Comparison of ENCODE assay signal across 24 cellular contexts in genomic region chr10:5831446-5831782, GRCh38. TPM values are rescaled to one million over a fixed set of nuclear protein-coding genes. Genes with fewer than 3 reads are reported as not detected.
DNase-seq lines count a peak whose midpoint lies in the region; ATAC-seq, FAIRE-seq and TF ChIP-seq lines count a peak whose summit lies in the region.
"Had no signal": no experiment of that assay in that cellular context is flagged by ENCODE, and none has a peak within 500 bp of the region (broad histone marks: within the 10 kb centered on the region; RNA-seq: fewer than 3 reads in every experiment).

No MANE protein-coding gene starts in this region.

- H3K4me2 ChIP-seq in HepG2 (ENCODE audit: low read depth, low read length): peak overlapping the region; percentile 65

- H3K9me3 Mint-ChIP-seq in WTC11: no peaks in the 10 kb centered on the region
- H3K9me3 Mint-ChIP-seq in neural crest cell: no peaks in the 10 kb centered on the region
- H3K9me3 Mint-ChIP-seq: CD8-positive, alpha-beta memory T cell; HFFc6 had no signal

- in situ Hi-C loops in HepG2 (cut with HindIII; ENCODE audit: extremely low pct_ligation_motif_present, low pct_unique_long_range_greater_than_20kb): no loop called here

- H4K20me1 ChIP-seq in HepG2 (ENCODE audit: insufficient read depth, low read length): no peaks in the 10 kb centered on the region

- H3K4me3 ChIP-seq in HepG2 (replicated peaks in 1 of 3; ENCODE audit: insufficient read depth in 1 of 3, low read depth in 2 of 3, low read length in 3 of 3) (peak overlapping the region in 2 of 3 experiments; percentile 20 to 54; a peak in 1 of 6 replicates), right lobe of liver (no peak overlapping the region)
- H3K4me3 ChIP-seq: GM23248, SJSA1 had no signal

- intact Hi-C loops in HepG2 (cut with micrococcal nuclease; ENCODE audit: unreplicated experiment) (no loop called here), right lobe of liver (cut with DNase I) (no loop called here)

- no TSS peak for BruUV-seq in HepG2 (replicated peaks; lab: Mats Ljungman, UMichigan)

- no peak overlapping the region for H3K27ac Mint-ChIP-seq in WTC11
- peak overlapping the region; percentile 67 for H3K27ac Mint-ChIP-seq in neural crest cell (ENCODE audit: unreplicated experiment)
- H3K27ac Mint-ChIP-seq: CD14-positive monocyte; CD8-positive, alpha-beta memory T cell; HFFc6 had no signal

- no peak overlapping the region for H2AFZ ChIP-seq in HepG2 (ENCODE audit: low read length)
- H2AFZ ChIP-seq: GM23248 had no signal

- H3K4me1 ChIP-seq in HepG2 (ENCODE audit: insufficient read depth, low read length) (peaks cover 76% of the 10 kb centered on the region), right lobe of liver (no peaks in the 10 kb centered on the region), foreskin keratinocyte (no peaks in the 10 kb centered on the region)
- H3K4me1 ChIP-seq: SJSA1 had no signal

- POLR2A ChIA-PET in HepG2 (lab: Yijun Ruan, JAX): interaction anchor here (1.2 to 4.6 kb wide), 4 partner anchors 9 to 59 kb away, joined by 3 to 21 read pairs (median 6); partner anchors contain the start of genes ANKRD16, FBH1 and GDI2
- POLR2A ChIA-PET in WTC11 (lab: Charles Lee): interaction anchor here (0.6 kb wide), 1 partner anchor 71 kb away, joined by 3 read pairs; no protein-coding TSS in a partner anchor

- DNase-seq in HepG2 (ENCODE audit: low spot score): peak; percentile 51
- DNase-seq in right lobe of liver: no peak
- DNase-seq in WTC11 (ENCODE audit: low spot score): no peak
- no peak for DNase-seq in neural crest cell (ENCODE audit: low read depth, low spot score)
- no peak for DNase-seq in GDM1 (lab: John Stamatoyannopoulos, UW)
- no peak for DNase-seq in foreskin keratinocyte
- DNase-seq in occipital lobe (lab: John Stamatoyannopoulos, UW): no peak
- DNase-seq: Calu3; CD8-positive, alpha-beta memory T cell; DMS79 treated with DMSO at 0.1 percent for 48 hours; GM23248; H7; HFFc6; NCI-H1048; NCI-H1417; NCI-H1694; NCI-H2081; NCI-H2227 treated with DMSO at 0.1 percent for 48 hours; NCI-H69; Right ventricle myocardium superior; RPMI8226 had no signal

- ATAC-seq in HepG2 (peak; percentile 78), right lobe of liver (no peak), WTC11 (no peak), foreskin keratinocyte (no peak)

- TF ChIP-seq EP300 in HepG2 (IDR thresholded peaks at IDR 0.05; ENCODE audit: low read depth in 2 of 2, low read length in 2 of 2): 0 out of 4 replicates have a peak, but pooled peaks of 1 of the 2 experiments have one; percentile 35
- no peak for TF ChIP-seq EP300 in HepG2 (CRISPR knock-in tag; IDR thresholded peaks at IDR 0.05; ENCODE audit: borderline replicate concordance)

- FAIRE-seq in HepG2 (lab: Jason Lieb, UNC): no peak
- FAIRE-seq: GM18507 had no signal

- TF ChIP-seq RAD21 in HepG2 (CRISPR knock-in tag; IDR thresholded peaks at IDR 0.05): 0 out of 2 replicates have a peak, but pooled peaks have one; percentile 12

- CTCF ChIA-PET in HepG2 (lab: Yijun Ruan, JAX; ENCODE audit: low intra/inter-chr PET ratio, low total read pairs): no interaction called here
- CTCF ChIA-PET in WTC11 (lab: Charles Lee): no interaction called here

- H3K27me3 Mint-ChIP-seq in WTC11 (ENCODE audit: low read depth) (no peaks in the 10 kb centered on the region), neural crest cell (ENCODE audit: low read depth) (no peaks in the 10 kb centered on the region)

- H3K36me3 Mint-ChIP-seq in WTC11 (no peaks in the 10 kb centered on the region), neural crest cell (ENCODE audit: low read depth) (no peaks in the 10 kb centered on the region)
- H3K36me3 Mint-ChIP-seq: CD14-positive monocyte; CD8-positive, alpha-beta memory T cell had no signal

- TF ChIP-seq POLR2A in HepG2 (IDR thresholded peaks at IDR 0.05; ENCODE audit: insufficient read depth in 1 of 2, low read depth in 2 of 2, low read length in 2 of 2) (no peak), right lobe of liver (IDR thresholded peaks at IDR 0.05) (no peak)

- no peak overlapping the region for H3K4me3 Mint-ChIP-seq in WTC11
- H3K4me3 Mint-ChIP-seq in neural crest cell: no peak overlapping the region
- H3K4me3 Mint-ChIP-seq: CD14-positive monocyte; CD8-positive, alpha-beta memory T cell; HFFc6 had no signal

- H3K36me3 ChIP-seq in HepG2 (replicated peaks in 1 of 2; ENCODE audit: control insufficient read depth in 1 of 2, insufficient read depth in 2 of 2, low read length in 2 of 2) (no peaks in the 10 kb centered on the region), right lobe of liver (no peaks in the 10 kb centered on the region)
- H3K36me3 ChIP-seq: SJSA1 had no signal

- H3K27me3 ChIP-seq in HepG2 (ENCODE audit: control insufficient read depth in 1 of 2, insufficient read depth in 2 of 2, low read length in 2 of 2): peaks cover 2 to 11% of the 10 kb centered on the region in 2 experiments; a peak in 2 of 5 replicates
- H3K27me3 ChIP-seq in right lobe of liver: no peaks in the 10 kb centered on the region
- H3K27me3 ChIP-seq in foreskin keratinocyte: peaks cover 4% of the 10 kb centered on the region
- H3K27me3 ChIP-seq: SJSA1 had no signal

- no peak for TF ChIP-seq CTCF in HepG2 (CRISPR knock-in tag; IDR thresholded peaks at IDR 0.05)
- no peak for TF ChIP-seq CTCF in right lobe of liver (IDR thresholded peaks at IDR 0.05)
- no peak for TF ChIP-seq CTCF in WTC11 (IDR thresholded peaks at IDR 0.05)
- no peak for TF ChIP-seq CTCF in neural crest cell (conservative IDR thresholded peaks at IDR 0.05)
- no peak for TF ChIP-seq CTCF in foreskin keratinocyte (conservative IDR thresholded peaks at IDR 0.05)

- H3K9me3 ChIP-seq in HepG2 (ENCODE audit: low read length): no peaks in the 10 kb centered on the region
- no peaks in the 10 kb centered on the region for H3K9me3 ChIP-seq in right lobe of liver
- H3K9me3 ChIP-seq: SJSA1 had no signal

- H3K4me1 Mint-ChIP-seq in WTC11 (no peaks in the 10 kb centered on the region), neural crest cell (peaks cover 8% of the 10 kb centered on the region)
- H3K4me1 Mint-ChIP-seq: CD14-positive monocyte; CD8-positive, alpha-beta memory T cell had no signal

- no peaks in the 10 kb centered on the region for H3K79me2 ChIP-seq in HepG2 (ENCODE audit: insufficient read depth, low read length)

- 10% methylated on average over 7 of the region's 8 CpGs for WGBS in HepG2 (ENCODE audit: low lambda C conversion rate)
- 66% methylated on average over 5 of the region's 8 CpGs for WGBS in right lobe of liver (ENCODE audit: insufficient coverage, low coverage, low lambda C conversion rate, missing lambda C conversion rate)

- H3K9ac ChIP-seq in HepG2 (ENCODE audit: insufficient read depth, low read depth, low read length): no peak overlapping the region
- H3K9ac ChIP-seq: GM23248 had no signal

- H3K27ac ChIP-seq in HepG2 (ENCODE audit: extremely low read length, insufficient read depth, low read length) (no peak overlapping the region), right lobe of liver (no peak overlapping the region), foreskin keratinocyte (no peak overlapping the region)
- H3K27ac ChIP-seq: GM23248, SJSA1 had no signal

RNA-seq across cellular contexts. Expression of gene GDI2, which starts 18.2 kb away (rescaled TPM):
- total RNA-seq in HepG2 (2016; rRNA removed; fragmentation: Illumina TruSeq; extraction: Trizol) (477 and 756 TPM in 2 replicates), right lobe of liver (100 to 1,000 TPM; 116 to 228 (median 128) TPM), WTC11 (2021) (319 to 326 TPM (median 321 TPM) in 3 replicates), neural crest cell (346 and 356 TPM in 2 replicates), foreskin keratinocyte (263 and 264 TPM in 2 replicates), occipital lobe (474 TPM)
- 312 and 326 TPM in 2 replicates for total RNA-seq in HepG2 (2016; cell fraction: cytosol; rRNA removed; fragmentation: Illumina TruSeq; extraction: Trizol; ENCODE audit: low read depth)
- 471 and 770 TPM in 2 replicates for total RNA-seq in HepG2 (2016; cell fraction: insoluble cytoplasmic fraction; rRNA removed; fragmentation: Illumina TruSeq; extraction: Trizol)
- total RNA-seq in HepG2 (2016; cell fraction: membrane; rRNA removed; fragmentation: Illumina TruSeq; extraction: Trizol): 290 and 338 TPM in 2 replicates
- total RNA-seq in HepG2 (2016; cell fraction: nucleus; rRNA removed; fragmentation: Illumina TruSeq; extraction: Trizol): 188 and 200 TPM in 2 replicates
- polyA plus RNA-seq in HepG2 (2011; rRNA removed) (118 and 153 TPM in 2 replicates), foreskin keratinocyte (135 and 150 TPM in 2 replicates)
- polyA plus RNA-seq in HepG2 (2011; cell fraction: cytosol; rRNA removed): 141 and 159 TPM in 2 replicates
- 45.6 and 58.6 TPM in 2 replicates for polyA plus RNA-seq in HepG2 (2011; cell fraction: nucleus; rRNA removed)
- 245 and 302 TPM in 2 replicates for polyA plus RNA-seq in HepG2 (2012)
- polyA plus RNA-seq in HepG2 (2016; cell fraction: cytosol; fragmentation: Illumina TruSeq; extraction: Trizol; ENCODE audit: low read depth): 68.6 and 71.1 TPM in 2 replicates
- 588 and 612 TPM in 2 replicates for polyA plus RNA-seq in HepG2 (2016; cell fraction: insoluble cytoplasmic fraction; fragmentation: Illumina TruSeq; extraction: Trizol; ENCODE audit: low read depth)
- 141 and 156 TPM in 2 replicates for polyA plus RNA-seq in HepG2 (2016; cell fraction: membrane; fragmentation: Illumina TruSeq; extraction: Trizol; ENCODE audit: low read depth)
- 190 and 195 TPM in 2 replicates for polyA plus RNA-seq in HepG2 (2016; cell fraction: nucleus; fragmentation: Illumina TruSeq; extraction: Trizol; ENCODE audit: insufficient read depth, low read depth)
- 88.7 and 522 TPM in 2 replicates for polyA minus RNA-seq in HepG2 (2011; rRNA and poly(A)+ RNA removed; ENCODE audit: low replicate concordance)
- 285 and 334 TPM in 2 replicates for polyA minus RNA-seq in HepG2 (2011; cell fraction: cytosol; rRNA and poly(A)+ RNA removed)
- 112 and 162 TPM in 2 replicates for polyA minus RNA-seq in HepG2 (2011; cell fraction: nucleus; rRNA and poly(A)+ RNA removed)

RNA-seq across cellular contexts. Expression of gene ANKRD16, which starts 58.3 kb away (rescaled TPM):
- total RNA-seq in HepG2 (2016; rRNA removed; fragmentation: Illumina TruSeq; extraction: Trizol): 5.4 and 8.0 TPM in 2 replicates
- total RNA-seq in HepG2 (2016; cell fraction: cytosol; rRNA removed; fragmentation: Illumina TruSeq; extraction: Trizol; ENCODE audit: low read depth): 1.9 and 2.7 TPM in 2 replicates
- total RNA-seq in HepG2 (2016; cell fraction: insoluble cytoplasmic fraction; rRNA removed; fragmentation: Illumina TruSeq; extraction: Trizol): 6.3 and 7.1 TPM in 2 replicates
- total RNA-seq in HepG2 (2016; cell fraction: membrane; rRNA removed; fragmentation: Illumina TruSeq; extraction: Trizol): 3.9 and 4.7 TPM in 2 replicates
- total RNA-seq in HepG2 (2016; cell fraction: nucleus; rRNA removed; fragmentation: Illumina TruSeq; extraction: Trizol): 7.7 and 9.0 TPM in 2 replicates
- 11.2 and 11.4 TPM in 2 replicates for polyA plus RNA-seq in HepG2 (2011; rRNA removed)
- polyA plus RNA-seq in HepG2 (2011; cell fraction: cytosol; rRNA removed): 6.7 and 8.3 TPM in 2 replicates
- polyA plus RNA-seq in HepG2 (2011; cell fraction: nucleus; rRNA removed): 16.0 and 18.1 TPM in 2 replicates
- 4.1 and 4.2 TPM in 2 replicates for polyA plus RNA-seq in HepG2 (2012)
- 2.1 and 2.4 TPM in 2 replicates for polyA plus RNA-seq in HepG2 (2016; cell fraction: cytosol; fragmentation: Illumina TruSeq; extraction: Trizol; ENCODE audit: low read depth)
- 6.3 and 7.9 TPM in 2 replicates for polyA plus RNA-seq in HepG2 (2016; cell fraction: insoluble cytoplasmic fraction; fragmentation: Illumina TruSeq; extraction: Trizol; ENCODE audit: low read depth)
- 3.7 and 4.2 TPM in 2 replicates for polyA plus RNA-seq in HepG2 (2016; cell fraction: membrane; fragmentation: Illumina TruSeq; extraction: Trizol; ENCODE audit: low read depth)
- polyA plus RNA-seq in HepG2 (2016; cell fraction: nucleus; fragmentation: Illumina TruSeq; extraction: Trizol; ENCODE audit: insufficient read depth, low read depth): 11.7 and 12.7 TPM in 2 replicates
- polyA minus RNA-seq in HepG2 (2011; rRNA and poly(A)+ RNA removed; ENCODE audit: low replicate concordance): 33.4 and 63.2 TPM in 2 replicates
- 4.2 and 6.3 TPM in 2 replicates for polyA minus RNA-seq in HepG2 (2011; cell fraction: cytosol; rRNA and poly(A)+ RNA removed)
- 25.5 and 26.4 TPM in 2 replicates for polyA minus RNA-seq in HepG2 (2011; cell fraction: nucleus; rRNA and poly(A)+ RNA removed)
- 1 to 10 TPM; 1.8 to 6.1 (median 4.1) TPM for total RNA-seq in right lobe of liver
- 12.2 to 13.6 TPM (median 12.6 TPM) in 3 replicates for total RNA-seq in WTC11 (2021)
- 10.7 and 13.3 TPM in 2 replicates for total RNA-seq in neural crest cell
- total RNA-seq in foreskin keratinocyte: 5.2 and 5.7 TPM in 2 replicates
- 5.6 and 6.4 TPM in 2 replicates for polyA plus RNA-seq in foreskin keratinocyte
- total RNA-seq in occipital lobe: 10.5 TPM

RNA-seq across cellular contexts. Expression of gene FBH1, which starts 58.6 kb away (rescaled TPM):
- total RNA-seq in HepG2 (2016; rRNA removed; fragmentation: Illumina TruSeq; extraction: Trizol) (53.3 and 60.3 TPM in 2 replicates), right lobe of liver (10 to 100 TPM; 30.8 to 38.6 (median 35.8) TPM), WTC11 (2021) (62.8 to 66.8 TPM (median 63.7 TPM) in 3 replicates), neural crest cell (73.7 and 74.6 TPM in 2 replicates), foreskin keratinocyte (62.0 and 64.7 TPM in 2 replicates), occipital lobe (39.8 TPM)
- 46.8 and 53.6 TPM in 2 replicates for total RNA-seq in HepG2 (2016; cell fraction: cytosol; rRNA removed; fragmentation: Illumina TruSeq; extraction: Trizol; ENCODE audit: low read depth)
- total RNA-seq in HepG2 (2016; cell fraction: insoluble cytoplasmic fraction; rRNA removed; fragmentation: Illumina TruSeq; extraction: Trizol): 47.5 and 61.3 TPM in 2 replicates
- 86.2 and 93.4 TPM in 2 replicates for total RNA-seq in HepG2 (2016; cell fraction: membrane; rRNA removed; fragmentation: Illumina TruSeq; extraction: Trizol)
- 56.0 and 63.9 TPM in 2 replicates for total RNA-seq in HepG2 (2016; cell fraction: nucleus; rRNA removed; fragmentation: Illumina TruSeq; extraction: Trizol)
- polyA plus RNA-seq in HepG2 (2011; rRNA removed) (48.8 and 51.3 TPM in 2 replicates), foreskin keratinocyte (55.0 and 57.4 TPM in 2 replicates)
- polyA plus RNA-seq in HepG2 (2011; cell fraction: cytosol; rRNA removed): 37.9 and 38.9 TPM in 2 replicates
- 102 and 103 TPM in 2 replicates for polyA plus RNA-seq in HepG2 (2011; cell fraction: nucleus; rRNA removed)
- 25.8 and 31.0 TPM in 2 replicates for polyA plus RNA-seq in HepG2 (2012)
- 25.2 and 27.2 TPM in 2 replicates for polyA plus RNA-seq in HepG2 (2016; cell fraction: cytosol; fragmentation: Illumina TruSeq; extraction: Trizol; ENCODE audit: low read depth)
- polyA plus RNA-seq in HepG2 (2016; cell fraction: insoluble cytoplasmic fraction; fragmentation: Illumina TruSeq; extraction: Trizol; ENCODE audit: low read depth): 42.1 and 54.3 TPM in 2 replicates
- 51.3 and 57.7 TPM in 2 replicates for polyA plus RNA-seq in HepG2 (2016; cell fraction: membrane; fragmentation: Illumina TruSeq; extraction: Trizol; ENCODE audit: low read depth)
- polyA plus RNA-seq in HepG2 (2016; cell fraction: nucleus; fragmentation: Illumina TruSeq; extraction: Trizol; ENCODE audit: insufficient read depth, low read depth): 100 and 105 TPM in 2 replicates
- polyA minus RNA-seq in HepG2 (2011; rRNA and poly(A)+ RNA removed; ENCODE audit: low replicate concordance): 111 and 138 TPM in 2 replicates
- polyA minus RNA-seq in HepG2 (2011; cell fraction: cytosol; rRNA and poly(A)+ RNA removed): 31.6 and 35.3 TPM in 2 replicates
- polyA minus RNA-seq in HepG2 (2011; cell fraction: nucleus; rRNA and poly(A)+ RNA removed): 71.1 and 80.8 TPM in 2 replicates

Comparison
In these comparisons a context has a peak if more than half of its experiments do, and no peak if none do; other contexts are left out.
1. H3K4me3 ChIP-seq: peak in HepG2 (2 of 3); none in right lobe of liver (0 of 3).
2. Of the 50 proteins assayed by ChIP-seq in both HepG2 and WTC11: peak only in HepG2: FOXK1, FOXP4, IRF2, MAX, TCF7 and ZNF281; only in WTC11: GABPB1; in both: none; in neither: 42; mixed calls (peak in some experiments, not most) for 1.